In genomic region chr18:5295231-5295920, GRCh38 we compare ENCODE assay signal across 8 cellular contexts. TPM values are rescaled to one million over a fixed set of nuclear protein-coding genes. Genes with fewer than 3 reads are reported as not detected.
DNase-seq lines count a peak whose midpoint lies in the region; ATAC-seq lines count a peak whose summit lies in the region.

Gene ZBTB14 (minus strand): TSS chr18:5295726. CDS start chr18:5293246, 2,480 bp downstream.

- DNase-seq in D341Med (ENCODE audit: low spot score) (peak; percentile 95), HPDE6-E6E7 (ENCODE audit: extremely low spot score) (peak; percentile 46), T-cell (peak; percentile 60 to 85 (median 75)), amniotic epithelial cell (ENCODE audit: low read depth) (peak; percentile 58), left cardiac atrium (peak; percentile 71), posterior vena cava (ENCODE audit: low spot score) (peak; percentile 86), ureter (ENCODE audit: low spot score) (peak; percentile 55)

- POLR2A ChIA-PET in T-cell (lab: Charles Lee), result interaction anchor here (0.6 to 4.9 kb wide), 7 partner anchors 13 to 143 kb away, joined by 3 to 64 read pairs (median 6); no protein-coding TSS in a partner anchor

- peaks cover 19% of the 10 kb centered on the region for H3K36me3 Mint-ChIP-seq in T-cell

- H3K4me1 Mint-ChIP-seq in T-cell, result peaks cover 41 to 48% (median 45%) of the 10 kb centered on the region in 3 donors

- ATAC-seq in GM19467 (IDR thresholded peaks at IDR 0.05; ENCODE audit: unreplicated experiment), result peak; percentile 30
- ATAC-seq in T-cell (replicated peaks in 1 of 4), result peak; percentile 53 to 58 (median 56)
- peak; percentile 32 to 46 for ATAC-seq in left cardiac atrium

- peak within 1 kb of the TSS; percentile 97 to 98 for H3K27ac Mint-ChIP-seq in T-cell

- CTCF ChIA-PET in T-cell (lab: Charles Lee), result interaction anchor here (0.6 to 4.7 kb wide), 5 partner anchors 10 to 108 kb away, joined by 3 to 38 read pairs (median 3); no protein-coding TSS in a partner anchor

- H3K4me3 Mint-ChIP-seq in T-cell, result peak within 1 kb of the TSS; percentile 90 to 99 (median 91)

- no peaks in the 10 kb centered on the region for H3K9me3 Mint-ChIP-seq in T-cell

- no peaks in the 10 kb centered on the region for H3K27me3 Mint-ChIP-seq in T-cell

- intact Hi-C loops in left cardiac atrium (cut with DNase I) (loop anchor here in 1 of 2 donors (2.0 kb wide), 1 partner anchor 59 kb away; no protein-coding TSS in a partner anchor), posterior vena cava (cut with DNase I) (loop anchor here in 1 of 2 donors (10.0 kb wide), 1 partner anchor 61 kb away; no protein-coding TSS in a partner anchor)

RNA-seq across cellular contexts. Expression of gene ZBTB14, which starts in this region (rescaled TPM):
- total RNA-seq in T-cell, result 10 to 100 TPM; 26.3 to 41.8 (median 37.0) TPM
- 1 to 10 TPM; 6.9 to 8.0 TPM for total RNA-seq in left cardiac atrium
- 1 to 10 TPM; 9.7 to 9.9 TPM for total RNA-seq in posterior vena cava
- total RNA-seq in ureter, result 17.2 TPM

Comparison
In these comparisons a context has a peak if more than half of its experiments do, and no peak if none do; other contexts are left out.
1. Peak in every context shown above with its lines: DNase-seq and ATAC-seq.